In genomic region chr19:47243776-47244547, GRCh38 we compare ENCODE assay signal across 8 cellular contexts. TPM values are rescaled to one million over a fixed set of nuclear protein-coding genes. Genes with fewer than 3 reads are reported as not detected.
DNase-seq lines count a peak whose midpoint lies in the region; TF ChIP-seq lines count a peak whose summit lies in the region.

No MANE protein-coding gene starts in this region.

- H3K27me3 ChIP-seq in GM23248 (replicated peaks; ENCODE audit: insufficient read depth) (no peaks in the 10 kb centered on the region), MM.1S (replicated peaks; ENCODE audit: insufficient read depth, low read length) (no peaks in the 10 kb centered on the region), thymus (ENCODE audit: control insufficient read depth, insufficient read depth) (peaks cover 23% of the 10 kb centered on the region)

- peaks cover 40% of the 10 kb centered on the region for H3K4me1 Mint-ChIP-seq in activated naive CD4-positive, alpha-beta T cell treated with anti-CD3 and anti-CD28 coated beads, Interleukin-2, amount 10 ng/mL, durations not matched to agents 7 days and 5 days
- peaks cover 12% of the 10 kb centered on the region for H3K4me1 Mint-ChIP-seq in glutamatergic neuron (ENCODE audit: low read depth, unreplicated experiment)
- H3K4me1 Mint-ChIP-seq in osteocyte (ENCODE audit: unreplicated experiment), result peaks cover 29% of the 10 kb centered on the region

- TF ChIP-seq CTCF in MM.1S (IDR thresholded peaks at IDR 0.05; ENCODE audit: low read length) (peak; percentile 89), glutamatergic neuron (IDR thresholded peaks at IDR 0.05; ENCODE audit: partially characterized antibody, unreplicated experiment) (peak; percentile 99), osteocyte (IDR thresholded peaks at IDR 0.05) (peak; percentile 98)

- peak overlapping the region; percentile 76 for H3K4me3 ChIP-seq in GM23248
- peak overlapping the region; percentile 65 for H3K4me3 ChIP-seq in MM.1S (ENCODE audit: low read length)
- H3K4me3 ChIP-seq in thymus (ENCODE audit: low read length), result peak overlapping the region; percentile 4

- H3K9ac ChIP-seq in GM23248 (peak overlapping the region; percentile 91), MM.1S (ENCODE audit: low read length) (peak overlapping the region; percentile 84)

- peak overlapping the region; percentile 76 for H2AFZ ChIP-seq in GM23248
- peak overlapping the region; percentile 68 for H2AFZ ChIP-seq in MM.1S (ENCODE audit: low read length)

- peak overlapping the region; percentile 63 for H3K4me3 Mint-ChIP-seq in activated naive CD4-positive, alpha-beta T cell treated with anti-CD3 and anti-CD28 coated beads, Interleukin-2, amount 10 ng/mL, durations not matched to agents 7 days and 5 days
- peak overlapping the region; percentile 94 for H3K4me3 Mint-ChIP-seq in glutamatergic neuron (ENCODE audit: unreplicated experiment)
- peak overlapping the region; percentile 87 for H3K4me3 Mint-ChIP-seq in osteocyte (ENCODE audit: unreplicated experiment)

- H3F3A ChIP-seq in GM23248 (ENCODE audit: insufficient read depth), result peaks cover 18% of the 10 kb centered on the region
- peaks cover 20% of the 10 kb centered on the region for H3F3A ChIP-seq in MM.1S (ENCODE audit: insufficient read depth, low read length)

- H3K27me3 Mint-ChIP-seq in activated naive CD4-positive, alpha-beta T cell treated with anti-CD3 and anti-CD28 coated beads, Interleukin-2, amount 10 ng/mL, durations not matched to agents 7 days and 5 days, result peaks cover 22% of the 10 kb centered on the region
- H3K27me3 Mint-ChIP-seq in glutamatergic neuron (ENCODE audit: unreplicated experiment) (peaks cover 17% of the 10 kb centered on the region), osteocyte (ENCODE audit: unreplicated experiment) (no peaks in the 10 kb centered on the region)

- in situ Hi-C loops in GM23248 (cut with MboI), result no loop called here

- no peaks in the 10 kb centered on the region for H3K36me3 Mint-ChIP-seq in activated naive CD4-positive, alpha-beta T cell treated with anti-CD3 and anti-CD28 coated beads, Interleukin-2, amount 10 ng/mL, durations not matched to agents 7 days and 5 days
- H3K36me3 Mint-ChIP-seq in glutamatergic neuron (ENCODE audit: unreplicated experiment) (peaks cover 4% of the 10 kb centered on the region), osteocyte (ENCODE audit: unreplicated experiment) (no peaks in the 10 kb centered on the region)

- H3K36me3 ChIP-seq in GM23248 (ENCODE audit: low read depth), result no peaks in the 10 kb centered on the region
- no peaks in the 10 kb centered on the region for H3K36me3 ChIP-seq in MM.1S (replicated peaks; ENCODE audit: insufficient read depth, low read length)
- H3K36me3 ChIP-seq in thymus (ENCODE audit: control insufficient read depth, insufficient read depth), result no peaks in the 10 kb centered on the region

- H3K79me2 ChIP-seq in GM23248 (ENCODE audit: insufficient read depth) (no peaks in the 10 kb centered on the region), MM.1S (ENCODE audit: low read length) (no peaks in the 10 kb centered on the region)

- no peaks in the 10 kb centered on the region for H3K9me3 Mint-ChIP-seq in activated naive CD4-positive, alpha-beta T cell treated with anti-CD3 and anti-CD28 coated beads, Interleukin-2, amount 10 ng/mL, durations not matched to agents 7 days and 5 days
- peaks cover 19% of the 10 kb centered on the region for H3K9me3 Mint-ChIP-seq in glutamatergic neuron (ENCODE audit: unreplicated experiment)
- H3K9me3 Mint-ChIP-seq in osteocyte (ENCODE audit: unreplicated experiment), result no peaks in the 10 kb centered on the region

- H3K4me2 ChIP-seq in GM23248 (ENCODE audit: unreplicated experiment) (peak overlapping the region; percentile 84), MM.1S (ENCODE audit: low read depth, low read length) (peak overlapping the region; percentile 91)

- H3K9me2 ChIP-seq in GM23248 (ENCODE audit: insufficient read depth) (no peaks in the 10 kb centered on the region), MM.1S (replicated peaks; ENCODE audit: insufficient read depth, low read length) (no peaks in the 10 kb centered on the region)

- H3K4me1 ChIP-seq in GM23248 (ENCODE audit: insufficient read depth), result peaks cover 17% of the 10 kb centered on the region
- peaks cover 35% of the 10 kb centered on the region for H3K4me1 ChIP-seq in MM.1S (ENCODE audit: low read length)
- peaks cover 14% of the 10 kb centered on the region for H3K4me1 ChIP-seq in thymus (ENCODE audit: control insufficient read depth, insufficient read depth, low read length)

- DNase-seq in EL (peak; percentile 98), GM23248 (peak; percentile 99), MM.1S (peak; percentile 92), SK-N-DZ (ENCODE audit: low spot score) (peak; percentile 83), glutamatergic neuron (peak; percentile 92), osteocyte (ENCODE audit: extremely low spot score, unreplicated experiment) (peak; percentile 99)
- DNase-seq in activated naive CD4-positive, alpha-beta T cell treated with anti-CD3 and anti-CD28 coated beads, Interleukin-2, amount 10 ng/mL, durations not matched to agents 7 days and 5 days, result peak; percentile 92

- CTCF ChIA-PET in activated naive CD4-positive, alpha-beta T cell treated with anti-CD3 and anti-CD28 coated beads, Interleukin-2, amount 10 ng/mL, durations not matched to agents 7 days and 5 days (lab: Charles Lee), result interaction anchor here (0.7 to 6.3 kb wide), 30 partner anchors 9 to 231 kb away, joined by 3 to 197 read pairs (median 6); partner anchors contain the start of genes CCDC9, SAE1 and ZC3H4

- H4K20me1 ChIP-seq in GM23248 (ENCODE audit: insufficient read depth) (no peaks in the 10 kb centered on the region), MM.1S (ENCODE audit: insufficient read depth, low read length) (no peaks in the 10 kb centered on the region)

- peak overlapping the region; percentile 89 for H3K27ac Mint-ChIP-seq in activated naive CD4-positive, alpha-beta T cell treated with anti-CD3 and anti-CD28 coated beads, Interleukin-2, amount 10 ng/mL, durations not matched to agents 7 days and 5 days
- H3K27ac Mint-ChIP-seq in glutamatergic neuron (ENCODE audit: unreplicated experiment), result peak overlapping the region; percentile 98
- H3K27ac Mint-ChIP-seq in osteocyte (ENCODE audit: unreplicated experiment), result peak overlapping the region; percentile 97

- H3K27ac ChIP-seq in GM23248 (peak overlapping the region; percentile 87), MM.1S (ENCODE audit: low read length) (peak overlapping the region; percentile 72), thymus (ENCODE audit: low read depth) (no peak overlapping the region)

- H3K9me3 ChIP-seq in GM23248 (ENCODE audit: low read depth) (no peaks in the 10 kb centered on the region), MM.1S (replicated peaks; ENCODE audit: insufficient read depth, low read length) (no peaks in the 10 kb centered on the region), thymus (ENCODE audit: control insufficient read depth) (no peaks in the 10 kb centered on the region)

- WGBS in GM23248 (ENCODE audit: low coverage in 1 of 2, low lambda C conversion rate in 2 of 2, missing lambda C conversion rate in 2 of 2), 2 experiments, result 1% methylated on average over 30 to 46 of the region's 46 CpGs
- WGBS in thymus, result 3% methylated on average over 46 of the region's 46 CpGs

RNA-seq across cellular contexts. Expression of gene CCDC9, which starts 12.4 kb away (rescaled TPM):
- 7.3 and 11.1 TPM in 2 replicates for total RNA-seq in GM23248 (2014; rRNA removed; shearing (Covaris generic))
- 4.1 and 5.8 TPM in 2 replicates for polyA plus RNA-seq in GM23248 (2016; fragmentation: Nextera tagmentation; extraction: Ambion mirVana)
- 1.4 and 3.0 TPM in 2 replicates for polyA plus RNA-seq in SK-N-DZ (2014; cell fraction: cytosol; rRNA removed)
- polyA plus RNA-seq in SK-N-DZ (2014; cell fraction: nucleus; rRNA removed), result 3.2 and 3.6 TPM in 2 replicates
- total RNA-seq in glutamatergic neuron (ENCODE audit: unreplicated experiment), result 16.8 TPM
- 34.6 and 35.1 TPM in 2 replicates for total RNA-seq in osteocyte
- 27.4 TPM for polyA plus RNA-seq in thymus

RNA-seq across cellular contexts. Expression of gene BBC3, which starts 13.0 kb away (rescaled TPM):
- total RNA-seq in GM23248 (2014; rRNA removed; shearing (Covaris generic)), result 11.9 and 14.6 TPM in 2 replicates
- polyA plus RNA-seq in GM23248 (2016; fragmentation: Nextera tagmentation; extraction: Ambion mirVana) (6.2 and 6.3 TPM in 2 replicates), thymus (15.1 TPM)
- polyA plus RNA-seq in SK-N-DZ (2014; cell fraction: cytosol; rRNA removed), result 5.3 and 8.5 TPM in 2 replicates
- polyA plus RNA-seq in SK-N-DZ (2014; cell fraction: nucleus; rRNA removed), result 6.3 and 9.1 TPM in 2 replicates
- total RNA-seq in glutamatergic neuron (ENCODE audit: unreplicated experiment) (37.0 TPM), osteocyte (27.9 and 34.3 TPM in 2 replicates)

RNA-seq across cellular contexts. Expression of gene INAFM1, which starts 30.7 kb away (rescaled TPM):
- 2.9 and 5.2 TPM in 2 replicates for total RNA-seq in GM23248 (2014; rRNA removed; shearing (Covaris generic))
- polyA plus RNA-seq in GM23248 (2016; fragmentation: Nextera tagmentation; extraction: Ambion mirVana) (14.1 and 14.5 TPM in 2 replicates), thymus (11.1 TPM)
- polyA plus RNA-seq in SK-N-DZ (2014; cell fraction: cytosol; rRNA removed), result 2.1 and 2.9 TPM in 2 replicates
- polyA plus RNA-seq in SK-N-DZ (2014; cell fraction: nucleus; rRNA removed), result 2.4 and 7.3 TPM in 2 replicates
- total RNA-seq in glutamatergic neuron (ENCODE audit: unreplicated experiment) (65.0 TPM), osteocyte (16.7 and 17.4 TPM in 2 replicates)

Comparison
In these comparisons a context has a peak if more than half of its experiments do, and no peak if none do; other contexts are left out.
1. H3K4me3 ChIP-seq: peak in every context shown above with its lines; median percentile 76 in GM23248; 65 in MM.1S; 4 in thymus.